12 cellular contexts compared by ENCODE assay signal in genomic region chr1:156658945-156659574, GRCh38. TPM values are rescaled to one million over a fixed set of nuclear protein-coding genes. Genes with fewer than 3 reads are reported as not detected.
A peak's percentile ranks its signal among the peaks of the same experiment; 100 is the strongest.
DNase-seq lines count a peak whose midpoint lies in the region; FAIRE-seq and TF ChIP-seq lines count a peak whose summit lies in the region.
"Had no signal": no experiment of that assay in that cellular context is flagged by ENCODE, and none has a peak within 500 bp of the region (broad histone marks: within the 10 kb centered on the region; RNA-seq: fewer than 3 reads in every experiment).

No MANE protein-coding gene starts in this region.

- H3K36me3 Mint-ChIP-seq in CD8-positive, alpha-beta memory T cell, result no peaks in the 10 kb centered on the region

- no peak for TF ChIP-seq CTCF in Loucy (conservative IDR thresholded peaks at IDR 0.05; ENCODE audit: low read length)
- TF ChIP-seq CTCF in prostate gland (IDR thresholded peaks at IDR 0.05), result no peak

- WGBS in neuronal stem cell (ENCODE audit: extremely low coverage in 2 of 2, insufficient read length in 2 of 2, insufficient replicate concordance in 1 of 2), 2 donors, result no CpG with 5 or more reads among the region's 10 CpGs
- 78% methylated on average over 10 of the region's 10 CpGs for WGBS in prostate gland

- no peaks in the 10 kb centered on the region for H3K36me3 ChIP-seq in CD8-positive, alpha-beta memory T cell (ENCODE audit: insufficient read depth, low read length)
- H3K36me3 ChIP-seq in Loucy (ENCODE audit: insufficient read depth, low read length) (no peaks in the 10 kb centered on the region), neuronal stem cell (replicated peaks in 1 of 2; ENCODE audit: control insufficient read depth in 2 of 2, insufficient read depth in 2 of 2, low read length in 2 of 2) (peaks cover 0 to 7% of the 10 kb centered on the region in 2 donors), prostate gland (no peaks in the 10 kb centered on the region)

- H2AFZ ChIP-seq in Loucy (ENCODE audit: low read length) (no peak overlapping the region), neuronal stem cell (ENCODE audit: low read length) (no peak overlapping the region)

- no peak overlapping the region for H4K91ac ChIP-seq in neuronal stem cell (ENCODE audit: low read depth, low read length, poor library complexity)

- H3K9me3 ChIP-seq in CD8-positive, alpha-beta memory T cell (ENCODE audit: low read length), result no peaks in the 10 kb centered on the region
- H3K9me3 ChIP-seq in Loucy (ENCODE audit: insufficient read depth, low read depth, low read length) (no peaks in the 10 kb centered on the region), neuronal stem cell (replicated peaks in 1 of 2; ENCODE audit: control insufficient read depth in 2 of 2, insufficient read depth in 1 of 2, low read depth in 1 of 2, low read length in 2 of 2) (no peaks in the 10 kb centered on the region), prostate gland (no peaks in the 10 kb centered on the region)
- H3K9me3 ChIP-seq: mucosa of descending colon had no signal

- FAIRE-seq in HTR-8/SVneo (lab: Jason Lieb, UNC) (no peak), urothelium cell line (lab: Jason Lieb, UNC) (no peak)

- peaks cover 18% of the 10 kb centered on the region; the same call in 1 of the 2 replicates for H3K79me2 ChIP-seq in Loucy (ENCODE audit: insufficient read depth, low read length)

- H3F3A ChIP-seq in Loucy (ENCODE audit: low read depth), result peaks cover 2% of the 10 kb centered on the region; the same call in 1 of the 2 replicates

- H4K20me1 ChIP-seq in Loucy (ENCODE audit: insufficient read depth, low read length, poor library complexity, severe bottlenecking), result no peaks in the 10 kb centered on the region

- peak overlapping the region; percentile 16 for H2BK5ac ChIP-seq in neuronal stem cell (ENCODE audit: low read length)

- peak overlapping the region; percentile 84 for H2BK15ac ChIP-seq in neuronal stem cell (ENCODE audit: low read length)

- TF ChIP-seq POLR2A in prostate gland (IDR thresholded peaks at IDR 0.05), result no peak

- peak overlapping the region in 5 of 7 donors; percentile 16 to 87 (median 62) for H3K4me3 Mint-ChIP-seq in CD8-positive, alpha-beta memory T cell

- CTCF ChIA-PET in CD8-positive, alpha-beta memory T cell (lab: Charles Lee), result interaction anchor here (0.7 to 7.6 kb wide), 21 partner anchors 9 to 1548 kb away, joined by 3 to 93 read pairs (median 4); partner anchors contain the start of genes CRABP2 and NES

- no peak overlapping the region for H3K4ac ChIP-seq in neuronal stem cell (ENCODE audit: low read length)

- H3K18ac ChIP-seq in neuronal stem cell (ENCODE audit: low read length), result no peak overlapping the region

- peaks cover 24 to 35% of the 10 kb centered on the region in 2 donors for H3K27me3 Mint-ChIP-seq in CD8-positive, alpha-beta memory T cell

- H3K4me3 ChIP-seq in CD8-positive, alpha-beta memory T cell (ENCODE audit: low read length), result peak overlapping the region; percentile 36
- H3K4me3 ChIP-seq in Loucy (ENCODE audit: low read length, poor library complexity, severe bottlenecking) (peak overlapping the region; percentile 96), neuronal stem cell (ENCODE audit: low read length in 2 of 2) (no peak overlapping the region), prostate gland (no peak overlapping the region)
- H3K4me3 ChIP-seq: mucosa of descending colon had no signal

- H3K27ac ChIP-seq in CD8-positive, alpha-beta memory T cell (ENCODE audit: low read depth, low read length), result peak overlapping the region; percentile 27
- peak overlapping the region; percentile 42 for H3K27ac ChIP-seq in caudate nucleus (ENCODE audit: low read depth, low read length)
- no peak overlapping the region for H3K27ac ChIP-seq in neuronal stem cell (replicated peaks; ENCODE audit: low read length)
- H3K27ac ChIP-seq in prostate gland, result no peak overlapping the region

- H2AK5ac ChIP-seq in neuronal stem cell (ENCODE audit: low read depth, low read length), result peak overlapping the region; percentile 93

- intact Hi-C loops in prostate gland (cut with DNase I), result loop anchor here (5.0 kb wide), 1 partner anchor 272 kb away; no protein-coding TSS in a partner anchor

- peak overlapping the region; percentile 82 for H2BK12ac ChIP-seq in neuronal stem cell (ENCODE audit: low read length)

- peaks cover 58% of the 10 kb centered on the region for H3K4me1 ChIP-seq in CD8-positive, alpha-beta memory T cell (ENCODE audit: insufficient read depth, low read length)
- peaks cover 35% of the 10 kb centered on the region for H3K4me1 ChIP-seq in Loucy (ENCODE audit: insufficient read depth, low read length, poor library complexity, severe bottlenecking)
- peaks cover 50 to 57% of the 10 kb centered on the region in 2 donors for H3K4me1 ChIP-seq in neuronal stem cell (ENCODE audit: control insufficient read depth in 2 of 2, insufficient read depth in 1 of 2, low read depth in 1 of 2, low read length in 2 of 2)
- H3K4me1 ChIP-seq in prostate gland (replicated peaks), result peaks cover 7% of the 10 kb centered on the region

- peak overlapping the region; percentile 99 for H3K4me2 ChIP-seq in Loucy (ENCODE audit: low read depth, low read length, poor library complexity, severe bottlenecking)
- H3K4me2 ChIP-seq in neuronal stem cell (ENCODE audit: insufficient read depth, low read length, poor library complexity, severe bottlenecking), result no peak overlapping the region

- no peaks in the 10 kb centered on the region for H3K9me2 ChIP-seq in Loucy (replicated peaks; ENCODE audit: low read depth, low read length)

- no peak overlapping the region for H3K23ac ChIP-seq in neuronal stem cell (ENCODE audit: low read depth, low read length, poor library complexity)

- no peak for DNase-seq in CD8-positive, alpha-beta memory T cell
- DNase-seq in caudate nucleus (lab: John Stamatoyannopoulos, UW) (no peak), neuronal stem cell (ENCODE audit: low spot score) (no peak), prostate gland (ENCODE audit: low spot score) (no peak), GDM1 (lab: John Stamatoyannopoulos, UW) (no peak), HTR-8/SVneo (ENCODE audit: insufficient read length, low spot score) (no peak), urothelium cell line (ENCODE audit: low spot score) (no peak)

- peaks cover 26% of the 10 kb centered on the region for H3K27me3 ChIP-seq in CD8-positive, alpha-beta memory T cell (ENCODE audit: insufficient read depth, low read length, poor library complexity, severe bottlenecking)
- H3K27me3 ChIP-seq in Loucy (ENCODE audit: insufficient read depth, low read length, poor library complexity, severe bottlenecking), result no peaks in the 10 kb centered on the region
- H3K27me3 ChIP-seq in neuronal stem cell (ENCODE audit: control insufficient read depth in 3 of 3, insufficient read depth in 3 of 3, low read depth in 1 of 3, low read length in 3 of 3), result peaks cover 5 to 40% (median 23%) of the 10 kb centered on the region in 3 experiments
- H3K27me3 ChIP-seq in prostate gland (replicated peaks; ENCODE audit: insufficient read depth), result peaks cover 2% of the 10 kb centered on the region

- H3K79me1 ChIP-seq in neuronal stem cell (ENCODE audit: low read depth, low read length), result peaks cover 4% of the 10 kb centered on the region

- peaks cover 35 to 60% (median 44%) of the 10 kb centered on the region in 3 donors for H3K4me1 Mint-ChIP-seq in CD8-positive, alpha-beta memory T cell

- no peak overlapping the region for H3K14ac ChIP-seq in neuronal stem cell (ENCODE audit: low read length)

- H4K8ac ChIP-seq in neuronal stem cell (ENCODE audit: low read depth, low read length), result no peak overlapping the region

- peak overlapping the region in 2 of 8 donors; percentile 76 to 86 for H3K27ac Mint-ChIP-seq in CD8-positive, alpha-beta memory T cell

- H3K9ac ChIP-seq in Loucy (ENCODE audit: low read depth, low read length, poor library complexity, severe bottlenecking), result peak overlapping the region; percentile 93
- no peak overlapping the region for H3K9ac ChIP-seq in neuronal stem cell (ENCODE audit: low read depth, low read length, poor library complexity)

- no peak overlapping the region for H2BK120ac ChIP-seq in neuronal stem cell (ENCODE audit: low read depth, low read length)

- no peaks in the 10 kb centered on the region for H3K9me3 Mint-ChIP-seq in CD8-positive, alpha-beta memory T cell

- POLR2A ChIA-PET in CD8-positive, alpha-beta memory T cell (lab: Charles Lee), result no interaction called here

RNA-seq across cellular contexts. Expression of gene BCAN, which starts 17.1 kb away (rescaled TPM):
- total RNA-seq in CD8-positive, alpha-beta memory T cell, result not detected
- polyA plus RNA-seq in CD8-positive, alpha-beta memory T cell, result not detected
- polyA plus RNA-seq in neuronal stem cell (2013, experiment 1 of 2), result 0.89 TPM
- 0.54 TPM for polyA plus RNA-seq in neuronal stem cell (2013, experiment 2 of 2)
- 1 to 10 TPM in 1 of 2 donors, not detected in 1; 4.9 TPM for total RNA-seq in prostate gland
- total RNA-seq: activated CD8-positive, alpha-beta memory T cell treated with anti-CD3 and anti-CD28 coated beads for 36 hours; subcutaneous adipose tissue had no signal

RNA-seq across cellular contexts. Expression of gene NES, which starts 18.1 kb away (rescaled TPM):
- not detected for total RNA-seq in CD8-positive, alpha-beta memory T cell
- not detected for polyA plus RNA-seq in CD8-positive, alpha-beta memory T cell
- 150 TPM for polyA plus RNA-seq in neuronal stem cell (2013, experiment 1 of 2)
- polyA plus RNA-seq in neuronal stem cell (2013, experiment 2 of 2), result 143 TPM
- total RNA-seq in prostate gland, result 10 to 100 TPM; 11.2 to 33.4 TPM
- total RNA-seq: activated CD8-positive, alpha-beta memory T cell treated with anti-CD3 and anti-CD28 coated beads for 36 hours had no signal

RNA-seq across cellular contexts. Expression of gene HAPLN2, which starts 39.8 kb away (rescaled TPM):
- total RNA-seq in CD8-positive, alpha-beta memory T cell, result not detected
- not detected for polyA plus RNA-seq in CD8-positive, alpha-beta memory T cell
- polyA plus RNA-seq in neuronal stem cell (2013, experiment 1 of 2), result 1.8 TPM
- polyA plus RNA-seq in neuronal stem cell (2013, experiment 2 of 2), result 1.7 TPM
- 10 to 100 TPM in 1 of 2 donors, 1 to 10 TPM in 1; 6.1 to 10.2 TPM for total RNA-seq in prostate gland
- total RNA-seq: activated CD8-positive, alpha-beta memory T cell treated with anti-CD3 and anti-CD28 coated beads for 36 hours; SK-MEL-5 had no signal

RNA-seq across cellular contexts. Expression of gene CRABP2, which starts 46.3 kb away (rescaled TPM):
- under 1 TPM; 0.66 to 0.71 TPM for total RNA-seq in CD8-positive, alpha-beta memory T cell
- not detected for polyA plus RNA-seq in CD8-positive, alpha-beta memory T cell
- 479 TPM for polyA plus RNA-seq in neuronal stem cell (2013, experiment 1 of 2)
- 474 TPM for polyA plus RNA-seq in neuronal stem cell (2013, experiment 2 of 2)
- total RNA-seq in prostate gland, result 10 to 100 TPM; 27.3 to 30.8 TPM

RNA-seq across cellular contexts. Expression of gene GPATCH4, which starts 57.8 kb away (rescaled TPM):
- 100 to 1,000 TPM; 123 to 131 TPM for total RNA-seq in CD8-positive, alpha-beta memory T cell
- 58.7 TPM for polyA plus RNA-seq in CD8-positive, alpha-beta memory T cell
- polyA plus RNA-seq in neuronal stem cell (2013, experiment 1 of 2), result 17.6 TPM
- polyA plus RNA-seq in neuronal stem cell (2013, experiment 2 of 2), result 17.2 TPM
- 10 to 100 TPM; 20.9 to 27.5 TPM for total RNA-seq in prostate gland

Comparison
In these comparisons a context has a peak if more than half of its experiments do, and no peak if none do; other contexts are left out.
1. H3K27ac ChIP-seq: peak in CD8-positive, alpha-beta memory T cell (single experiment) and caudate nucleus (single experiment); none in neuronal stem cell (single experiment) and prostate gland (0 of 2).
2. H3K4me3 ChIP-seq: peak in CD8-positive, alpha-beta memory T cell (single experiment) and Loucy (single experiment); none in neuronal stem cell (0 of 2) and prostate gland (0 of 2).
3. RNA of gene NES, which starts 18.1 kb away (total RNA-seq): 11.2 to 33.4 TPM in prostate gland; not detected in CD8-positive, alpha-beta memory T cell; every median in the first group is over 10 times any median in the second.
4. RNA of gene HAPLN2, which starts 39.8 kb away (total RNA-seq): 6.1 to 10.2 TPM in prostate gland; not detected in CD8-positive, alpha-beta memory T cell; every median in the first group is over 4 times any median in the second.